ENCODE assay signal across 1 cellular context in genomic region chr13:113327766-113328391, GRCh38.
A peak's percentile ranks its signal among the peaks of the same experiment; 100 is the strongest.
TF ChIP-seq lines count a peak whose summit lies in the region.

No MANE protein-coding gene starts in this region.

TF ChIP-seq in GM23338, 12 proteins besides CTCF, POLR2A, EP300 and RAD21:
- no peak for TF ChIP-seq ZNF462 (CRISPR knock-in tag; IDR thresholded peaks at IDR 0.05)
- no peak for TF ChIP-seq EZH2 (IDR thresholded peaks at IDR 0.05; ENCODE audit: low read depth, unreplicated experiment)
- TF ChIP-seq POLR2AphosphoS5 (IDR thresholded peaks at IDR 0.05; ENCODE audit: low read depth) = 0 out of 2 replicates have a peak, but pooled peaks have one; percentile 13
- TF ChIP-seq EZH2phosphoT487 (IDR thresholded peaks at IDR 0.05; ENCODE audit: unreplicated experiment) = no peak
- TF ChIP-seq JUNB (IDR thresholded peaks at IDR 0.05; ENCODE audit: unreplicated experiment) = no peak
- no peak for TF ChIP-seq NANOG (IDR thresholded peaks at IDR 0.05; ENCODE audit: borderline replicate concordance)
- TF ChIP-seq REST (IDR thresholded peaks at IDR 0.05; ENCODE audit: unreplicated experiment) = no peak
- TF ChIP-seq ETS1 (IDR thresholded peaks at IDR 0.05) = no peak
